ENCODE assay signal across 22 cellular contexts in the genomic region with DNA sequence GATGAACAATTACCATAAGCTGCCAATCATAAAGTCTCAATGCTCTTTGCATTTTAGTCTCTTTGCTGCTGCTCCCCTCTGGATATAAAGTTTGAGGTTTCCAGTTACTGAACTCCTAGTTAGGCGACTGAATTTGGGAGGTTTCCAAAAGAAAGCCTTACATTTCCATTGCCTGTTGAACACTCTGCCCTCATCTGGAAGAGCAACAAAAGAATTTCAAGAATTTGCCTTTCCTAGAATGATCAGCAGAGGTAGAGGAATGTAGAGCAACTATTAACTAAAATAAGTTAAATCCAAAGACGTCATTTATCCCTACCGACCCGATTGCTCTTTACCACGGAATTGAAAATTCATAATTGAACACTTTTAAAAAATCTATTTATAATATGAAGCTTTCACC. TPM values are rescaled to one million over a fixed set of nuclear protein-coding genes. Genes with fewer than 3 reads are reported as not detected.
DNase-seq lines count a peak whose midpoint lies in the region; TF ChIP-seq lines count a peak whose summit lies in the region.
"Had no signal": no experiment of that assay in that cellular context is flagged by ENCODE, and none has a peak within 500 bp of the region (broad histone marks: within the 10 kb centered on the region; RNA-seq: fewer than 3 reads in every experiment).

No MANE protein-coding gene starts in this region.

- H3K36me3 ChIP-seq in GM23248 (ENCODE audit: low read depth) = no peaks in the 10 kb centered on the region
- H3K36me3 ChIP-seq: heart right ventricle, sigmoid colon, tibial artery had no signal

- H3F3A ChIP-seq in GM23248 (ENCODE audit: insufficient read depth) = no peaks in the 10 kb centered on the region

- no peaks in the 10 kb centered on the region for H4K20me1 ChIP-seq in GM23248 (ENCODE audit: insufficient read depth)

- no peak overlapping the region for H3K4me2 ChIP-seq in GM23248 (ENCODE audit: unreplicated experiment)

- no peak overlapping the region for H3K4me3 ChIP-seq in retinal pigment epithelial cell (ENCODE audit: low read length)
- H3K4me3 ChIP-seq in GM23248 = no peak overlapping the region
- H3K4me3 ChIP-seq: heart right ventricle, sigmoid colon, tibial artery had no signal

- no peaks in the 10 kb centered on the region for H3K9me2 ChIP-seq in GM23248 (ENCODE audit: insufficient read depth)

- no peaks in the 10 kb centered on the region for H3K9me3 ChIP-seq in GM23248 (ENCODE audit: low read depth)
- H3K9me3 ChIP-seq: sigmoid colon, tibial artery had no signal

- in situ Hi-C loops in GM23248 (cut with MboI) = no loop called here

- 95 to 98% methylated on average over 5 of the region's 5 CpGs for WGBS in GM23248 (ENCODE audit: low coverage in 1 of 2, low lambda C conversion rate in 2 of 2, missing lambda C conversion rate in 2 of 2), 2 experiments

- H2AFZ ChIP-seq in GM23248 = no peak overlapping the region

- no peak overlapping the region for H3K9ac ChIP-seq in GM23248

- H3K27ac ChIP-seq in GM23248 = no peak overlapping the region
- H3K27ac ChIP-seq: heart right ventricle, sigmoid colon, tibial artery had no signal

- TF ChIP-seq CTCF in retinal pigment epithelial cell (conservative IDR thresholded peaks at IDR 0.05; ENCODE audit: low read depth, low read length) = peak; percentile 3

- no peaks in the 10 kb centered on the region for H3K4me1 ChIP-seq in GM23248 (ENCODE audit: insufficient read depth)
- H3K4me1 ChIP-seq: heart right ventricle, sigmoid colon, tibial artery had no signal

- H3K27me3 ChIP-seq in GM23248 (replicated peaks; ENCODE audit: insufficient read depth) = no peaks in the 10 kb centered on the region
- H3K27me3 ChIP-seq: heart right ventricle, sigmoid colon, tibial artery had no signal

- no peaks in the 10 kb centered on the region for H3K79me2 ChIP-seq in GM23248 (ENCODE audit: insufficient read depth)

- DNase-seq in LHCN-M2 (ENCODE audit: low read depth) (peak; percentile 10), astrocyte of the hippocampus (ENCODE audit: low read depth, low spot score) (peak; percentile 50), iris pigment epithelial cell (ENCODE audit: low read depth) (peak; percentile 45), retinal pigment epithelial cell (ENCODE audit: low read depth) (no peak), GM23248 (no peak), activated gamma-delta T cell treated with Interleukin-2 at 50 U/mL for 16 hours (no peak), SHP77 (lab: John Stamatoyannopoulos, UW) (no peak)
- no peak for DNase-seq in stimulated activated CD4-positive, alpha-beta T cell treated with anti-CD3 and anti-CD28 coated beads, Interleukin-4, amount 100 ng/mL, for 1 hour
- DNase-seq: activated CD4-positive, CD25-positive, alpha-beta regulatory T cell treated with anti-CD3 and anti-CD28 coated beads, Interleukin-2, amount 50 U/mL, for 72 hours; activated CD8-positive, alpha-beta T cell treated with anti-CD3 and anti-CD28 coated beads for 36 hours; activated gamma-delta T cell; CD4-positive, alpha-beta T cell; heart right ventricle; left ventricle myocardium superior; NCI-H1092 treated with DMSO at 0.1 percent for 48 hours; NCI-H1930; NCI-H69; posterior cingulate gyrus; sigmoid colon; stimulated activated naive CD8-positive, alpha-beta T cell treated with anti-CD3 and anti-CD28 coated beads, Interleukin-15, amount 100 ng/mL, for 72 hours; SW 1271; tibial artery had no signal

RNA-seq across cellular contexts. Expression of a gene that starts 53.4 kb away (rescaled TPM):
- 12.0 and 12.1 TPM in 2 replicates for total RNA-seq in LHCN-M2 (2014; rRNA removed)
- 1.8 TPM for polyA plus RNA-seq in LHCN-M2 (2012)
- 19.6 and 24.8 TPM in 2 replicates for total RNA-seq in GM23248 (2014; rRNA removed; shearing (Covaris generic))
- polyA plus RNA-seq in GM23248 (2016; fragmentation: Nextera tagmentation; extraction: Ambion mirVana) = 7.0 and 7.3 TPM in 2 replicates
- total RNA-seq: activated CD8-positive, alpha-beta T cell treated with anti-CD3 and anti-CD28 coated beads for 36 hours; CD4-positive, alpha-beta T cell had no signal

Comparison
In these comparisons a context has a peak if more than half of its experiments do, and no peak if none do; other contexts are left out.
1. DNase-seq: peak in LHCN-M2 (single experiment), astrocyte of the hippocampus (single experiment) and iris pigment epithelial cell (single experiment); none in retinal pigment epithelial cell (single experiment), GM23248 (single experiment), activated gamma-delta T cell treated with Interleukin-2 at 50 U/mL for 16 hours (single experiment), stimulated activated CD4-positive, alpha-beta T cell treated with anti-CD3 and anti-CD28 coated beads, Interleukin-4, amount 100 ng/mL, for 1 hour (single experiment) and SHP77 (0 of 2).